ENCODE assay signal across 19 cellular contexts in the genomic region with DNA sequence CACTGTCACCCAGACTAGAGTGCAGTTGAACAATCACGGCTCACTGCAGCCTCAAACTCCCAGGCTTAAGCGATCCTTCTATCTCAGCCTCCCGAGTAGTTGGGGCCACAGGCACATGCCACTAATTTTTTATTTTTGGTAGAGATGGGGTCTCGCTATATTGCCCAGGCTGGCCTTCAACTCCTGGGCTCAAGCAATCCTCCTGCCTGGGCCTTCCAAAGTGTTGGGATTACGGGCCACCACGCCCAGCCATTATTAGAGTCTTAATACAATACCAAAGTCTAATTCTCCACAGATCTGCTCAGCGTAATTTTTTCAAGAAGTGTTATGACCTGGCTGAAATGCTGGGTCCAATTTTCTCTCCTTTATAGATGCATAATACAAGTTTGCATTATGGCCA. TPM values are rescaled to one million over a fixed set of nuclear protein-coding genes. Genes with fewer than 3 reads are reported as not detected.
DNase-seq lines count a peak whose midpoint lies in the region; ATAC-seq, FAIRE-seq and TF ChIP-seq lines count a peak whose summit lies in the region.
"Had no signal": no experiment of that assay in that cellular context is flagged by ENCODE, and none has a peak within 500 bp of the region (broad histone marks: within the 10 kb centered on the region; RNA-seq: fewer than 3 reads in every experiment).

No MANE protein-coding gene starts in this region.

- no peaks in the 10 kb centered on the region for H3F3A ChIP-seq in PC-3 (ENCODE audit: low read length, unreplicated experiment)

- intact Hi-C loops in PC-3 (cut with micrococcal nuclease), result loop anchor here (10.0 kb wide), 1 partner anchor 253 kb away; the partner anchor contains the start of gene LRRC1
- intact Hi-C loops in sigmoid colon (cut with DNase I), result no loop called here

- TF ChIP-seq EP300 in gastroesophageal sphincter (IDR thresholded peaks at IDR 0.05) (no peak), sigmoid colon (IDR thresholded peaks at IDR 0.05) (no peak)

- ATAC-seq in PC-3 (no peak), gastroesophageal sphincter (no peak), HG02642 (IDR thresholded peaks at IDR 0.05; ENCODE audit: poor library complexity, unreplicated experiment) (no peak), HG02610 (IDR thresholded peaks at IDR 0.05; ENCODE audit: unreplicated experiment) (no peak)
- ATAC-seq: natural killer cell; stimulated activated memory B cell treated with anti-CD40 and anti-IgM and Interleukin-4, amounts not matched to agents 10 μg/mL and 1 μg/mL and 100 μg/mL, for 72 hours had no signal

- WGBS in gastroesophageal sphincter (ENCODE audit: low coverage in 1 of 2), 2 donors, result 91 to 94% methylated on average over 7 of the region's 7 CpGs
- 94 to 96% methylated on average over 7 of the region's 7 CpGs for WGBS in sigmoid colon, 2 donors

- POLR2A ChIA-PET in PC-3 (lab: Charles Lee; ENCODE audit: unreplicated experiment), result no interaction called here

- no peak for TF ChIP-seq POLR2A in gastroesophageal sphincter (IDR thresholded peaks at IDR 0.05)
- no peak for TF ChIP-seq POLR2A in sigmoid colon (IDR thresholded peaks at IDR 0.05)

- DNase-seq in NCI-H82 (lab: John Stamatoyannopoulos, UW) (peak; percentile 6), NCI-H82 treated with DMSO at 0.1 percent for 48 hours (lab: John Stamatoyannopoulos, UW; ENCODE audit: unreplicated experiment) (no peak), PC-3 (no peak), sigmoid colon (no peak), GM19239 (ENCODE audit: insufficient read length, low spot score) (no peak)
- DNase-seq: activated CD4-positive, alpha-beta T cell treated with anti-CD3 and anti-CD28 coated beads, Interleukin-2, amount 10 ng/mL, durations not matched to agents 7 days and 5 days; activated naive CD4-positive, alpha-beta T cell treated with anti-CD3 and anti-CD28 coated beads, Interleukin-2, amount 50 U/mL, for 16 hours; natural killer cell; NCI-H1105; NCI-H526 treated with DMSO at 0.1 percent for 48 hours; spleen; tibial artery had no signal

- H3K79me2 ChIP-seq in PC-3 (ENCODE audit: low read length), result peaks cover 76% of the 10 kb centered on the region

- CTCF ChIA-PET in PC-3 (lab: Charles Lee), result no interaction called here

- H3K4me3 ChIP-seq in PC-3 (ENCODE audit: low read length), result peak overlapping the region; percentile 92; the same call in 1 of the 2 replicates
- no peak overlapping the region for H3K4me3 ChIP-seq in gastroesophageal sphincter
- H3K4me3 ChIP-seq in sigmoid colon, result no peak overlapping the region
- H3K4me3 ChIP-seq: prostate gland, SK-N-MC, tibial artery had no signal

- peak overlapping the region; percentile 88 for H3K4me2 ChIP-seq in PC-3 (ENCODE audit: low read length)

- H4K20me1 ChIP-seq in PC-3 (ENCODE audit: low read length), result peaks cover 39% of the 10 kb centered on the region

- H3K4me1 ChIP-seq in PC-3 (ENCODE audit: insufficient read depth, low read length), result peaks cover 31% of the 10 kb centered on the region
- H3K4me1 ChIP-seq in gastroesophageal sphincter, result peaks cover 4 to 88% (median 7%) of the 10 kb centered on the region in 3 donors
- peaks cover 2 to 71% (median 55%) of the 10 kb centered on the region in 4 donors for H3K4me1 ChIP-seq in sigmoid colon
- H3K4me1 ChIP-seq: prostate gland had no signal

- H3K9me3 ChIP-seq in PC-3 (ENCODE audit: low read length) (no peaks in the 10 kb centered on the region), gastroesophageal sphincter (no peaks in the 10 kb centered on the region), sigmoid colon (no peaks in the 10 kb centered on the region)
- H3K9me3 ChIP-seq: prostate gland, spleen, tibial artery had no signal

- H3K36me3 ChIP-seq in PC-3 (ENCODE audit: low read depth, low read length), result peaks cover 8% of the 10 kb centered on the region
- H3K36me3 ChIP-seq in gastroesophageal sphincter, result no peaks in the 10 kb centered on the region
- H3K36me3 ChIP-seq in sigmoid colon, result no peaks in the 10 kb centered on the region
- H3K36me3 ChIP-seq: prostate gland, tibial artery had no signal

- H3K9ac ChIP-seq in PC-3 (ENCODE audit: low read length), result no peak overlapping the region

- no peak overlapping the region for H3K27ac ChIP-seq in PC-3 (ENCODE audit: low read length)
- H3K27ac ChIP-seq in gastroesophageal sphincter, result peak overlapping the region in 3 of 4 donors; percentile 94 to 98 (median 97)
- H3K27ac ChIP-seq in sigmoid colon, result peak overlapping the region in 3 of 4 donors; percentile 94 to 97 (median 96)
- H3K27ac ChIP-seq: 22Rv1, prostate gland, SK-N-MC, spleen, tibial artery had no signal

- H2AFZ ChIP-seq in PC-3 (ENCODE audit: low read length), result no peak overlapping the region

- H3K27me3 ChIP-seq in PC-3 (ENCODE audit: low read length) (no peaks in the 10 kb centered on the region), gastroesophageal sphincter (no peaks in the 10 kb centered on the region), sigmoid colon (no peaks in the 10 kb centered on the region)
- H3K27me3 ChIP-seq: spleen, tibial artery had no signal

- TF ChIP-seq CTCF in PC-3 (conservative IDR thresholded peaks at IDR 0.05; ENCODE audit: low read depth, low read length), result no peak
- no peak for TF ChIP-seq CTCF in gastroesophageal sphincter (IDR thresholded peaks at IDR 0.05)
- TF ChIP-seq CTCF in sigmoid colon (IDR thresholded peaks at IDR 0.05), result no peak

- no TSS peak for BruUV-seq in PC-3 (replicated peaks; lab: Mats Ljungman, UMichigan)

- no peaks in the 10 kb centered on the region for H3K9me2 ChIP-seq in PC-3 (replicated peaks; ENCODE audit: low read length)

- no peak for FAIRE-seq in GM19239 (lab: Jason Lieb, UNC)

RNA-seq across cellular contexts. Expression of gene GCLC, which starts 3.0 kb away (rescaled TPM):
- total RNA-seq in PC-3 (2014; rRNA removed) (50.1 and 54.7 TPM in 2 replicates), gastroesophageal sphincter (10 to 100 TPM; 63.5 to 84.3 (median 71.7) TPM), sigmoid colon (10 to 100 TPM; 53.7 to 60.3 (median 57.4) TPM)
- polyA plus RNA-seq in sigmoid colon, result 10 to 100 TPM; 16.2 to 25.9 (median 22.8) TPM
